ENCODE assay signal across 8 cellular contexts in the genomic region with DNA sequence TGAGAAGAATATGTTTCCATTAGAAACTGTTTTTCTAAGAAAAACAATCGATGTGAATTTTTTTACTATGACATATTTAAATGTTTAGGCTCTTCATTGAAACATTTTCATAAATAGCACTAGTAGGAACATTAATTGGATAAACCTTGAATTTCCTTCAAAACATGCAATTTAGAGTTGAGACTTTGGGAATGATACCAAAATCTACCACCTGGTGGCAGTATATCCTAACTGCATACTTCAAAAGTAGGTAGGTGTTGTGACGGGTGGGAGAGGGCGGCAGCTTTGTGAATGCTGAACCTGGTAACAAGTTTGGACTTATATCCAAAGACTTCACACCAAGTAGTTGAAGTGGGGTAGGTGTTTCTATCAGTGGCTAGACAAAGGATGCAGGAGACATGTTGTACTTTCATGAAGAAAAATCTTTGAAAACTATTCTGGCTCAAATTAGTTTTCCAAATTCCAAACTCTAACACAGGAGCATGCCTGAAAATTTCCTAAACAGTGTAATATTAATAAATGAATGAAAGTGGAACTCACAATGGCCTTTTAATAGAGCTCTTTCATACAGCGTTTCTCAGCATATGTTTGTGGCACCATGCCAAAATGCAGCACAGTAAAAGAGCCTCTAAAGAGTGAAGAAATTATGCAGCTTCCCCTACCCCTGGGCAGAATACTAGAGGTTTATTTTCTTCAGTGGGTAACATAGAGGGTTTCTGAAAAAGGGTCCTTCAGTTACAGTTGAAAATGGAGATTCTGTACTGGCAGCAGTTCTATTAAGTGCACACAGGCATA.
DNase-seq lines count a peak whose midpoint lies in the region; ATAC-seq and TF ChIP-seq lines count a peak whose summit lies in the region.

No MANE protein-coding gene starts in this region.

- peak; percentile 99 for TF ChIP-seq CTCF in chondrocyte (IDR thresholded peaks at IDR 0.05)
- TF ChIP-seq CTCF in lung (IDR thresholded peaks at IDR 0.05; ENCODE audit: control extremely low read depth, extremely low read depth), result peak; percentile 19
- TF ChIP-seq CTCF in testis (IDR thresholded peaks at IDR 0.05), result peak; percentile 34 to 75 (median 61)

- no peak overlapping the region for H3K4me2 ChIP-seq in GM23248 (ENCODE audit: unreplicated experiment)

- no peaks in the 10 kb centered on the region for H3K79me2 ChIP-seq in GM23248 (ENCODE audit: insufficient read depth)

- no peak overlapping the region for H3K27ac Mint-ChIP-seq in chondrocyte (ENCODE audit: unreplicated experiment)

- peak overlapping the region; percentile 35; the same call in 1 of the 2 replicates for H2AFZ ChIP-seq in GM23248

- H3K36me3 ChIP-seq in GM23248 (ENCODE audit: low read depth) (no peaks in the 10 kb centered on the region), lung (ENCODE audit: control insufficient read depth in 2 of 2, insufficient read depth in 2 of 2, low read length in 2 of 2) (no peaks in the 10 kb centered on the region), testis (ENCODE audit: low read depth, missing control alignments) (no peaks in the 10 kb centered on the region)

- H3K4me1 ChIP-seq in GM23248 (ENCODE audit: insufficient read depth), result no peaks in the 10 kb centered on the region
- H3K4me1 ChIP-seq in lung (ENCODE audit: control insufficient read depth in 2 of 2, insufficient read depth in 2 of 2, low read length in 2 of 2), result no peaks in the 10 kb centered on the region
- no peaks in the 10 kb centered on the region for H3K4me1 ChIP-seq in testis

- no peaks in the 10 kb centered on the region for H3F3A ChIP-seq in GM23248 (ENCODE audit: insufficient read depth)

- no peaks in the 10 kb centered on the region for H3K36me3 Mint-ChIP-seq in chondrocyte (ENCODE audit: low read depth)

- H3K4me3 ChIP-seq in GM23248 (no peak overlapping the region), lung (no peak overlapping the region), testis (no peak overlapping the region)

- peaks cover 5% of the 10 kb centered on the region for H3K27me3 Mint-ChIP-seq in chondrocyte (ENCODE audit: low read depth)

- no peak overlapping the region for H3K4me3 Mint-ChIP-seq in chondrocyte (ENCODE audit: unreplicated experiment)

- H4K20me1 ChIP-seq in GM23248 (ENCODE audit: insufficient read depth), result no peaks in the 10 kb centered on the region

- no peaks in the 10 kb centered on the region for H3K9me2 ChIP-seq in GM23248 (ENCODE audit: insufficient read depth)

- TF ChIP-seq POLR2A in testis (IDR thresholded peaks at IDR 0.05), result no peak

- peaks cover 3% of the 10 kb centered on the region for H3K4me1 Mint-ChIP-seq in chondrocyte (ENCODE audit: low read depth)

- peaks cover 12% of the 10 kb centered on the region for H3K9me3 Mint-ChIP-seq in chondrocyte (ENCODE audit: low read depth)

- H3K9ac ChIP-seq in GM23248, result no peak overlapping the region

- H3K27me3 ChIP-seq in GM23248 (replicated peaks; ENCODE audit: insufficient read depth), result no peaks in the 10 kb centered on the region
- no peaks in the 10 kb centered on the region for H3K27me3 ChIP-seq in lung (ENCODE audit: control insufficient read depth, insufficient read depth)
- no peaks in the 10 kb centered on the region for H3K27me3 ChIP-seq in testis

- no peak overlapping the region for H3K27ac ChIP-seq in GM23248
- no peak overlapping the region for H3K27ac ChIP-seq in lung (ENCODE audit: low read depth in 1 of 2, low read length in 1 of 2)
- no peak overlapping the region for H3K27ac ChIP-seq in testis

- ATAC-seq in lung (ENCODE audit: insufficient read depth, low FRiP score), result no peak

- intact Hi-C loops in testis (cut with DNase I; ENCODE audit: low total_unique reads), result no loop called here

- in situ Hi-C loops in GM23248 (cut with MboI), result no loop called here
- in situ Hi-C loops in SK-MEL-5 (cut with HindIII; ENCODE audit: low pct_unique_long_range_greater_than_20kb, low sequenced_read_pairs), result no loop called here

- WGBS in GM23248 (ENCODE audit: low coverage in 1 of 2, low lambda C conversion rate in 2 of 2, missing lambda C conversion rate in 2 of 2), 2 experiments, result 1% methylated on average over 4 of the region's 4 CpGs
- 3% methylated on average over 4 of the region's 4 CpGs for WGBS in lung, 2 donors
- WGBS in testis, 2 donors, result 7% methylated on average over 4 of the region's 4 CpGs

- H3K9me3 ChIP-seq in GM23248 (ENCODE audit: low read depth), result no peaks in the 10 kb centered on the region
- H3K9me3 ChIP-seq in lung (ENCODE audit: control insufficient read depth in 2 of 2, insufficient read depth in 1 of 2, low read length in 1 of 2), result peaks cover 0 to 7% of the 10 kb centered on the region in 2 donors
- H3K9me3 ChIP-seq in testis, result no peaks in the 10 kb centered on the region

- DNase-seq in activated CD8-positive, alpha-beta memory T cell treated with anti-CD3 and anti-CD28 coated beads, Interleukin-2, amount 50 U/mL, for 24 hours (ENCODE audit: extremely low read depth), result peak; percentile 6
- no peak for DNase-seq in activated CD8-positive, alpha-beta memory T cell treated with anti-CD3 and anti-CD28 coated beads for 24 hours
- DNase-seq in GM23248 (peak; percentile 44), LHCN-M2 (ENCODE audit: low read depth) (peak; percentile 9), SK-MEL-5 (ENCODE audit: low read depth, low spot score) (peak; percentile 78), chondrocyte (ENCODE audit: low spot score) (no peak), lung (ENCODE audit: low spot score) (no peak), testis (peak; percentile 57)

Comparison
In these comparisons a context has a peak if more than half of its experiments do, and no peak if none do; other contexts are left out.
1. DNase-seq: peak in activated CD8-positive, alpha-beta memory T cell treated with anti-CD3 and anti-CD28 coated beads, Interleukin-2, amount 50 U/mL, for 24 hours (single experiment), GM23248 (single experiment), LHCN-M2 (single experiment), SK-MEL-5 (single experiment) and testis (single experiment); none in activated CD8-positive, alpha-beta memory T cell treated with anti-CD3 and anti-CD28 coated beads for 24 hours (single experiment), chondrocyte (single experiment) and lung (single experiment).
2. CTCF ChIP-seq: peak in every context shown above with its lines; median percentile 99 in chondrocyte; 61 in testis; 19 in lung.